Comparison of ENCODE assay signal across 23 cellular contexts in genomic region chr19:21519488-21519887, GRCh38. TPM values are rescaled to one million over a fixed set of nuclear protein-coding genes. Genes with fewer than 3 reads are reported as not detected.
DNase-seq lines count a peak whose midpoint lies in the region; ATAC-seq and TF ChIP-seq lines count a peak whose summit lies in the region.
"Had no signal": no experiment of that assay in that cellular context is flagged by ENCODE, and none has a peak within 500 bp of the region (broad histone marks: within the 10 kb centered on the region; RNA-seq: fewer than 3 reads in every experiment).

No MANE protein-coding gene starts in this region.

- H3K4me3 ChIP-seq in OCI-LY7 (ENCODE audit: low read depth, low read length, poor library complexity, severe bottlenecking), result no peak overlapping the region
- H3K4me3 ChIP-seq in subcutaneous abdominal adipose tissue (ENCODE audit: low read depth in 1 of 5, low read length in 5 of 5), result peak overlapping the region in 4 of 5 donors; percentile 22 to 48 (median 36)
- no peak overlapping the region for H3K4me3 ChIP-seq in osteoblast (ENCODE audit: insufficient read depth, low read length)
- H3K4me3 ChIP-seq: lower lobe of right lung, smooth muscle cell, tibial nerve had no signal

- no peak for TF ChIP-seq CTCF in OCI-LY7 (conservative IDR thresholded peaks at IDR 0.05; ENCODE audit: low read length)
- no peak for TF ChIP-seq CTCF in endothelial cell (IDR thresholded peaks at IDR 0.05; ENCODE audit: unreplicated experiment)
- no peak for TF ChIP-seq CTCF in osteoblast (IDR thresholded peaks at IDR 0.05; ENCODE audit: extremely low read depth, low read depth, low read length)

- H3K79me2 ChIP-seq in OCI-LY7 (ENCODE audit: insufficient read depth, low read depth, low read length), result peaks cover 10% of the 10 kb centered on the region; the same call in 1 of the 2 replicates
- peaks cover 7% of the 10 kb centered on the region for H3K79me2 ChIP-seq in osteoblast (ENCODE audit: insufficient read depth, low read length)

- no peaks in the 10 kb centered on the region for H3K9me2 ChIP-seq in OCI-LY7 (ENCODE audit: insufficient read depth, low read length)

- no TSS peak for BruUV-seq in OCI-LY7 (replicated peaks; lab: Mats Ljungman, UMichigan)

- no peak for TF ChIP-seq POLR2A in GM18505 (IDR thresholded peaks at IDR 0.05; ENCODE audit: borderline replicate concordance, extremely low read depth, insufficient read depth, insufficient read length)

- no peak overlapping the region for H3K9ac ChIP-seq in subcutaneous abdominal adipose tissue (ENCODE audit: low read length in 5 of 5)

- H3K27ac ChIP-seq in OCI-LY7 (ENCODE audit: low read depth, low read length, poor library complexity, severe bottlenecking) (no peak overlapping the region), subcutaneous abdominal adipose tissue (ENCODE audit: low read depth, low read length) (no peak overlapping the region), osteoblast (ENCODE audit: low read depth, low read length) (no peak overlapping the region)
- H3K27ac ChIP-seq: lower lobe of right lung, RWPE1, tibial nerve had no signal

- peaks cover 57% of the 10 kb centered on the region for H3K9me3 Mint-ChIP-seq in activated naive CD4-positive, alpha-beta T cell treated with anti-CD3 and anti-CD28 coated beads, Interleukin-2, amount 10 ng/mL, durations not matched to agents 7 days and 5 days
- H3K9me3 Mint-ChIP-seq in endothelial cell (ENCODE audit: unreplicated experiment), result peaks cover 18% of the 10 kb centered on the region

- H2AFZ ChIP-seq in OCI-LY7 (ENCODE audit: low read length) (no peak overlapping the region), osteoblast (ENCODE audit: low read length) (no peak overlapping the region)

- peaks cover 59% of the 10 kb centered on the region for H3K36me3 Mint-ChIP-seq in activated naive CD4-positive, alpha-beta T cell treated with anti-CD3 and anti-CD28 coated beads, Interleukin-2, amount 10 ng/mL, durations not matched to agents 7 days and 5 days
- H3K36me3 Mint-ChIP-seq in endothelial cell (ENCODE audit: low read depth, unreplicated experiment), result peaks cover 72% of the 10 kb centered on the region

- H3K27me3 Mint-ChIP-seq in activated naive CD4-positive, alpha-beta T cell treated with anti-CD3 and anti-CD28 coated beads, Interleukin-2, amount 10 ng/mL, durations not matched to agents 7 days and 5 days, result no peaks in the 10 kb centered on the region
- peaks cover 3% of the 10 kb centered on the region for H3K27me3 Mint-ChIP-seq in endothelial cell (ENCODE audit: unreplicated experiment)
- H3K27me3 Mint-ChIP-seq: activated CD4-positive, alpha-beta memory T cell treated with anti-CD3 and anti-CD28 coated beads for 36 hours; T-cell had no signal

- H3K4me1 Mint-ChIP-seq in activated naive CD4-positive, alpha-beta T cell treated with anti-CD3 and anti-CD28 coated beads, Interleukin-2, amount 10 ng/mL, durations not matched to agents 7 days and 5 days, result no peaks in the 10 kb centered on the region
- no peaks in the 10 kb centered on the region for H3K4me1 Mint-ChIP-seq in endothelial cell (ENCODE audit: unreplicated experiment)
- H3K4me1 Mint-ChIP-seq: nephron had no signal

- no peaks in the 10 kb centered on the region for H3K27me3 ChIP-seq in subcutaneous abdominal adipose tissue (ENCODE audit: control insufficient read depth in 5 of 5, insufficient read depth in 4 of 5, low read length in 5 of 5)
- H3K27me3 ChIP-seq in osteoblast (ENCODE audit: insufficient read depth, low read length), result no peaks in the 10 kb centered on the region
- H3K27me3 ChIP-seq: tibial nerve had no signal

- H3K36me3 ChIP-seq in OCI-LY7 (ENCODE audit: insufficient read depth, low read length) (peaks cover 64% of the 10 kb centered on the region), subcutaneous abdominal adipose tissue (ENCODE audit: control insufficient read depth in 5 of 5, insufficient read depth in 5 of 5, low read length in 5 of 5) (peaks cover 18 to 43% (median 33%) of the 10 kb centered on the region in 5 donors), osteoblast (ENCODE audit: insufficient read depth, low read length) (peaks cover 26% of the 10 kb centered on the region)

- no peaks in the 10 kb centered on the region for H4K20me1 ChIP-seq in OCI-LY7 (ENCODE audit: insufficient read depth, low read length)
- no peaks in the 10 kb centered on the region for H4K20me1 ChIP-seq in osteoblast (ENCODE audit: insufficient read depth, low read length)

- H3K4me2 ChIP-seq in OCI-LY7 (ENCODE audit: low read length), result no peak overlapping the region
- H3K4me2 ChIP-seq in osteoblast (ENCODE audit: insufficient read depth, low read length), result no peak overlapping the region
- H3K4me2 ChIP-seq: smooth muscle cell had no signal

- POLR2A ChIA-PET in OCI-LY7 (lab: Charles Lee), result no interaction called here

- H3K4me3 Mint-ChIP-seq in activated naive CD4-positive, alpha-beta T cell treated with anti-CD3 and anti-CD28 coated beads, Interleukin-2, amount 10 ng/mL, durations not matched to agents 7 days and 5 days, result no peak overlapping the region
- H3K4me3 Mint-ChIP-seq in endothelial cell (ENCODE audit: unreplicated experiment), result peak overlapping the region; percentile 53
- H3K4me3 Mint-ChIP-seq: activated CD4-positive, alpha-beta memory T cell treated with anti-CD3 and anti-CD28 coated beads for 36 hours; nephron; T-cell had no signal

- H3K27ac Mint-ChIP-seq in activated naive CD4-positive, alpha-beta T cell treated with anti-CD3 and anti-CD28 coated beads, Interleukin-2, amount 10 ng/mL, durations not matched to agents 7 days and 5 days, result peak overlapping the region; percentile 52
- H3K27ac Mint-ChIP-seq in endothelial cell (ENCODE audit: unreplicated experiment), result no peak overlapping the region
- H3K27ac Mint-ChIP-seq: activated CD4-positive, alpha-beta memory T cell treated with anti-CD3 and anti-CD28 coated beads for 36 hours; nephron; T-cell had no signal

- ATAC-seq in GM18505 (IDR thresholded peaks at IDR 0.05; ENCODE audit: unreplicated experiment), result no peak
- ATAC-seq: lower lobe of right lung, T-cell had no signal

- H3K9me3 ChIP-seq in OCI-LY7 (ENCODE audit: low read length) (peaks cover 51% of the 10 kb centered on the region; the same call in 1 of the 2 replicates), subcutaneous abdominal adipose tissue (ENCODE audit: control insufficient read depth in 5 of 5, low read length in 5 of 5) (peaks cover 11 to 25% (median 11%) of the 10 kb centered on the region in 5 donors), osteoblast (ENCODE audit: low read depth, low read length) (peaks cover 8% of the 10 kb centered on the region)

- H3K4me1 ChIP-seq in OCI-LY7 (ENCODE audit: insufficient read depth, low read length, poor library complexity, severe bottlenecking), result no peaks in the 10 kb centered on the region
- no peaks in the 10 kb centered on the region for H3K4me1 ChIP-seq in subcutaneous abdominal adipose tissue (ENCODE audit: control insufficient read depth in 5 of 5, insufficient read depth in 5 of 5, low read length in 5 of 5)
- H3K4me1 ChIP-seq in osteoblast (ENCODE audit: insufficient read depth, low read length), result no peaks in the 10 kb centered on the region
- H3K4me1 ChIP-seq: lower lobe of right lung, tibial nerve had no signal

- DNase-seq in activated naive CD4-positive, alpha-beta T cell treated with anti-CD3 and anti-CD28 coated beads, Interleukin-2, amount 10 ng/mL, durations not matched to agents 7 days and 5 days, result no peak
- no peak for DNase-seq in activated naive CD4-positive, alpha-beta T cell (lab: John Stamatoyannopoulos, UW)
- DNase-seq in OCI-LY7 (ENCODE audit: low spot score) (peak; percentile 25), endothelial cell (ENCODE audit: low spot score) (no peak), osteoblast (ENCODE audit: insufficient read length, low spot score, missing footprints) (no peak)
- DNase-seq in stimulated activated CD4-positive, alpha-beta T cell treated with anti-CD3 and anti-CD28 coated beads, Interleukin-4, amount 100 ng/mL, for 4 hours, result no peak
- DNase-seq: activated CD4-positive, alpha-beta memory T cell treated with anti-CD3 and anti-CD28 coated beads for 36 hours; activated CD4-positive, CD25-positive, alpha-beta regulatory T cell; activated effector memory CD4-positive, alpha-beta T cell treated with Interleukin-2 at 50 U/mL for 16 hours; central memory CD4-positive, alpha-beta T cell; DMS153; head of caudate nucleus; lower lobe of right lung; MM.1S; NCI-H526; stimulated activated CD4-positive, alpha-beta T cell treated with anti-CD3 and anti-CD28 coated beads, Interleukin-1b, Interleukin-23, amount 100 ng/mL, for 48 hours; T-cell had no signal

- CTCF ChIA-PET in activated naive CD4-positive, alpha-beta T cell treated with anti-CD3 and anti-CD28 coated beads, Interleukin-2, amount 10 ng/mL, durations not matched to agents 7 days and 5 days (lab: Charles Lee), result no interaction called here
- CTCF ChIA-PET in OCI-LY7 (lab: Charles Lee; ENCODE audit: unreplicated experiment), result no interaction called here

- intact Hi-C loops in OCI-LY7 (cut with micrococcal nuclease; ENCODE audit: unreplicated experiment), result no loop called here

RNA-seq across cellular contexts. Expression of gene ZNF429, which starts 14.1 kb away (rescaled TPM):
- total RNA-seq in OCI-LY7 (2014; rRNA removed; shearing (Covaris generic)), result 12.8 and 19.8 TPM in 2 replicates
- 24.6 and 30.7 TPM in 2 replicates for total RNA-seq in OCI-LY7 (2022)
- total RNA-seq in endothelial cell (ENCODE audit: unreplicated experiment), result 14.1 TPM
- 8.0 and 9.4 TPM in 2 replicates for total RNA-seq in osteoblast

Comparison
In these comparisons a context has a peak if more than half of its experiments do, and no peak if none do; other contexts are left out.
1. H3K4me3 ChIP-seq: peak in subcutaneous abdominal adipose tissue (4 of 5); none in OCI-LY7 (single experiment) and osteoblast (single experiment).